Comparison of ENCODE assay signal across 27 cellular contexts in the genomic region with DNA sequence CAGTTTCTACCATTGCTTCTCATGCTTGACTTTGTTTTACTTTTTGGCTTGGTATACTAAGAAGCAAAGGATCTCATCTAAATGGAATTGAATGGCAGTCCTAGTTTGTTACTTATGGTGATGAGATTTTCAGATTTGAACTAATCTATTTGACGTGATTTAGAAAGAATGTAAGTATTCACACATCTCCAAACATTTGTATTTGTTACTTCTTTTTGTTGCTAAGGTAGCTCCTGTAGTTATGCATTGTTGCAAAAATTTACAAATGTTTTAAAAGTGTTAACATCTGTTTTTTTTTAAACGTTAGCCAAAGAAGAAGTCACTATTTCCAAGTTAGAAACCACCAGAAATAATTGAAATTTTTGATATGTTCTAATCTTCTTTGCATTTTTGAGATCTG.
"Had no signal": no experiment of that assay in that cellular context is flagged by ENCODE, and none has a peak within 500 bp of the region (broad histone marks: within the 10 kb centered on the region; RNA-seq: fewer than 3 reads in every experiment).

No MANE protein-coding gene starts in this region.

- H3K4me1 Mint-ChIP-seq: activated T-helper 17 cell treated with anti-CD3 and anti-CD28 coated beads, Interleukin-2, amount 50 U/mL, for 72 hours; stimulated activated naive B cell treated with anti-CD40 and anti-IgM and Interleukin-4, amounts not matched to agents 10 μg/mL and 1 μg/mL and 100 μg/mL, for 72 hours; T-cell had no signal

- H3K9me3 Mint-ChIP-seq: activated naive CD4-positive, alpha-beta T cell treated with anti-CD3 and anti-CD28 coated beads, Interleukin-2, amount 50 U/mL, for 72 hours; dendritic cell treated with granulocyte-macrophage colony-stimulating factor and Interleukin-4, amounts not matched to agents 40 ng/mL and 50 ng/mL, for 4 days; neural crest cell; T-helper 2 cell treated with Interferon-gamma antibody and Interleukin-4, amounts not matched to agents 5 μg/mL and 100 μg/mL, for 36 hours had no signal

- ATAC-seq: activated CD8-positive, alpha-beta T cell treated with anti-CD3 and anti-CD28 coated beads, Interleukin-2, amount 10 ng/mL, durations not matched to agents 7 days and 5 days; activated naive CD4-positive, alpha-beta T cell treated with anti-CD3 and anti-CD28 coated beads, Interleukin-2, amount 50 U/mL, for 72 hours; activated T-helper 17 cell treated with anti-CD3 and anti-CD28 coated beads, Interleukin-2, amount 50 U/mL, for 72 hours; left lung; naive thymus-derived CD4-positive, alpha-beta T cell; stimulated activated naive B cell treated with anti-CD40 and anti-IgM and Interleukin-4, amounts not matched to agents 10 μg/mL and 1 μg/mL and 100 μg/mL, for 72 hours; T-cell had no signal

- H3K4me3 Mint-ChIP-seq: activated CD8-positive, alpha-beta T cell treated with anti-CD3 and anti-CD28 coated beads, Interleukin-2, amount 10 ng/mL, durations not matched to agents 7 days and 5 days; activated T-helper 17 cell treated with anti-CD3 and anti-CD28 coated beads, Interleukin-2, amount 50 U/mL, for 72 hours; dendritic cell treated with granulocyte-macrophage colony-stimulating factor and Interleukin-4, amounts not matched to agents 40 ng/mL and 50 ng/mL, for 4 days; naive thymus-derived CD4-positive, alpha-beta T cell; neural crest cell; stimulated activated naive B cell treated with anti-CD40 and anti-IgM and Interleukin-4, amounts not matched to agents 10 μg/mL and 1 μg/mL and 100 μg/mL, for 72 hours; T-cell; T-helper 2 cell treated with Interferon-gamma antibody and Interleukin-4, amounts not matched to agents 5 μg/mL and 100 μg/mL, for 36 hours had no signal

- DNase-seq: activated CD4-positive, alpha-beta T cell treated with anti-CD3 and anti-CD28 coated beads, Interleukin-2, amount 50 U/mL, for 1 hour; activated CD4-positive, CD25-positive, alpha-beta regulatory T cell treated with anti-CD3 and anti-CD28 coated beads, Interleukin-2, amount 50 U/mL, for 72 hours; activated CD8-positive, alpha-beta T cell treated with anti-CD3 and anti-CD28 coated beads, Interleukin-2, amount 10 ng/mL, durations not matched to agents 7 days and 5 days; activated T-cell treated with anti-CD3 and anti-CD28 coated beads, Interleukin-2, amount 50 U/mL, for 1 hour; aorta; brain microvascular endothelial cell; caudate nucleus; effector CD8-positive, alpha-beta T cell; glutamatergic neuron; hippocampal formation; kidney glomerular epithelial cell; left lung; naive thymus-derived CD4-positive, alpha-beta T cell; occipital lobe; posterior cingulate gyrus; sigmoid colon; stimulated activated CD4-positive, alpha-beta T cell treated with anti-CD3 and anti-CD28 coated beads, Interleukin-2, amount 100 ng/mL, for 48 hours; stimulated activated CD8-positive, alpha-beta memory T cell treated with anti-CD3 and anti-CD28 coated beads, Interleukin-4, amount 100 ng/mL, for 48 hours; stimulated activated naive B cell treated with anti-CD40 and anti-IgM and Interleukin-4, amounts not matched to agents 10 μg/mL and 1 μg/mL and 100 μg/mL, for 72 hours; T-cell; transverse colon; WERI-Rb-1 had no signal

- H3K27me3 Mint-ChIP-seq: activated T-helper 17 cell treated with anti-CD3 and anti-CD28 coated beads, Interleukin-2, amount 50 U/mL, for 72 hours; dendritic cell treated with granulocyte-macrophage colony-stimulating factor and Interleukin-4, amounts not matched to agents 40 ng/mL and 50 ng/mL, for 4 days; naive thymus-derived CD4-positive, alpha-beta T cell; stimulated activated naive B cell treated with anti-CD40 and anti-IgM and Interleukin-4, amounts not matched to agents 10 μg/mL and 1 μg/mL and 100 μg/mL, for 72 hours; T-cell had no signal

- H3K27ac Mint-ChIP-seq: activated CD8-positive, alpha-beta T cell treated with anti-CD3 and anti-CD28 coated beads, Interleukin-2, amount 10 ng/mL, durations not matched to agents 7 days and 5 days; activated naive CD4-positive, alpha-beta T cell treated with anti-CD3 and anti-CD28 coated beads, Interleukin-2, amount 50 U/mL, for 72 hours; activated T-helper 17 cell treated with anti-CD3 and anti-CD28 coated beads, Interleukin-2, amount 50 U/mL, for 72 hours; dendritic cell treated with granulocyte-macrophage colony-stimulating factor and Interleukin-4, amounts not matched to agents 40 ng/mL and 50 ng/mL, for 4 days; naive thymus-derived CD4-positive, alpha-beta T cell; stimulated activated naive B cell treated with anti-CD40 and anti-IgM and Interleukin-4, amounts not matched to agents 10 μg/mL and 1 μg/mL and 100 μg/mL, for 72 hours; T-cell; T-helper 2 cell treated with Interferon-gamma antibody and Interleukin-4, amounts not matched to agents 5 μg/mL and 100 μg/mL, for 36 hours had no signal
